ENCODE assay signal across 19 cellular contexts in the genomic region with DNA sequence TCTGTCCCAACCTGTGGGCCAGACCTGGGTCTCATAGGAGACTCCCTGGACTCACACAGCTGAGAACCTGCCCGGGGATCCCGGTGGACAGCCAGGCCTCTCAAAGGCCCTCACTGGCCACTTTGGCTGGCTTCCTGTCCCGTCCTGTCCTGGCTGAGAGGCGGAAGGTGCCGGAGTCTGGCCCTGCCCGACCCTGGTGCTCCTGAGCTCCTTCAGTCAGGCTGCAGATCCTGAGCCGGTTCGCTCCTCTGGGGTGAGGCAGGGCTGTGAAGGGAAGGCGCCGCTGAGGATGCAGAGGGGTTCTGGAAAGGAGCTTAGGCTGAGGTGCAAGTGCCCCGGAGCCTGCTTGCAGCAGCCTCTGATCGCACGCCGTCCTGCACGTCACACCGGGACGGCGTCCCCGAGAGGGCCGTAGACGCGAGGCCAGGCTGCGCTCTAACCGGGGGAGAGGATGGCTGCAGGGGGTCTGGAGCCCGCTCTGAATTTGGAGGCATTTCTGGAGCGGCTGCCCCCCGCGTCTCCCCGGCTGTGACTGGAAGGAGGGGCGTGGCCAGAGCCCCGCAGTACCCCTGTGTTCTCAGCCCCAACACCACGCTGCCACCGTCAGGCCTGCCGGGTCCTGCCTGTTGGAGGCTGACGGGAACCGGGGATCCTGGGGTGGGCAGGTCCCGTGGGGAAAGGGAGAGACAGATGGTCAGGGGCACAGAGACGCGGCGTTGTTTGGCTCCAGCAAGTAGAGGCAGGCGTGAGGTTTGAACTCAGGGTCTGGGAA. TPM values are rescaled to one million over a fixed set of nuclear protein-coding genes. Genes with fewer than 3 reads are reported as not detected.
DNase-seq lines count a peak whose midpoint lies in the region; ATAC-seq and TF ChIP-seq lines count a peak whose summit lies in the region.
"Had no signal": no experiment of that assay in that cellular context is flagged by ENCODE, and none has a peak within 500 bp of the region (broad histone marks: within the 10 kb centered on the region; RNA-seq: fewer than 3 reads in every experiment).

No MANE protein-coding gene starts in this region.

- H3K36me3 Mint-ChIP-seq in activated naive CD8-positive, alpha-beta T cell treated with anti-CD3 and anti-CD28 coated beads, Interleukin-2, amount 10 ng/mL, durations not matched to agents 7 days and 5 days, result peaks cover 18% of the 10 kb centered on the region
- peaks cover 25% of the 10 kb centered on the region for H3K36me3 Mint-ChIP-seq in activated naive CD8-positive, alpha-beta T cell treated with anti-CD3 and anti-CD28 coated beads for 36 hours
- peaks cover 44% of the 10 kb centered on the region for H3K36me3 Mint-ChIP-seq in endothelial cell (ENCODE audit: low read depth, unreplicated experiment)
- H3K36me3 Mint-ChIP-seq in stimulated activated effector memory CD8-positive, alpha-beta T cell treated with anti-CD3 and anti-CD28 coated beads, Interleukin-12 subunit alpha, Interleukin-12 subunit beta, amount 100 ng/mL, for 72 hours, result peaks cover 94% of the 10 kb centered on the region

- POLR2A ChIA-PET in activated naive CD8-positive, alpha-beta T cell treated with anti-CD3 and anti-CD28 coated beads, Interleukin-2, amount 10 ng/mL, durations not matched to agents 7 days and 5 days (lab: Charles Lee), result no interaction called here

- no peak overlapping the region for H3K4me3 Mint-ChIP-seq in activated naive CD8-positive, alpha-beta T cell treated with anti-CD3 and anti-CD28 coated beads, Interleukin-2, amount 10 ng/mL, durations not matched to agents 7 days and 5 days
- H3K4me3 Mint-ChIP-seq in activated naive CD8-positive, alpha-beta T cell treated with anti-CD3 and anti-CD28 coated beads for 36 hours, result no peak overlapping the region
- H3K4me3 Mint-ChIP-seq in endothelial cell (ENCODE audit: unreplicated experiment), result peak overlapping the region; percentile 67
- no peak overlapping the region for H3K4me3 Mint-ChIP-seq in stimulated activated effector memory CD8-positive, alpha-beta T cell treated with anti-CD3 and anti-CD28 coated beads, Interleukin-12 subunit alpha, Interleukin-12 subunit beta, amount 100 ng/mL, for 72 hours
- H3K4me3 Mint-ChIP-seq: CD14-positive monocyte, GM23338 had no signal

- H3K27ac Mint-ChIP-seq in activated naive CD8-positive, alpha-beta T cell treated with anti-CD3 and anti-CD28 coated beads, Interleukin-2, amount 10 ng/mL, durations not matched to agents 7 days and 5 days, result peak overlapping the region; percentile 30
- no peak overlapping the region for H3K27ac Mint-ChIP-seq in activated naive CD8-positive, alpha-beta T cell treated with anti-CD3 and anti-CD28 coated beads for 36 hours
- H3K27ac Mint-ChIP-seq in endothelial cell (ENCODE audit: unreplicated experiment), result no peak overlapping the region
- peak overlapping the region; percentile 37 for H3K27ac Mint-ChIP-seq in stimulated activated effector memory CD8-positive, alpha-beta T cell treated with anti-CD3 and anti-CD28 coated beads, Interleukin-12 subunit alpha, Interleukin-12 subunit beta, amount 100 ng/mL, for 72 hours
- H3K27ac Mint-ChIP-seq: GM23338 had no signal

- ATAC-seq in activated naive CD8-positive, alpha-beta T cell treated with anti-CD3 and anti-CD28 coated beads, Interleukin-2, amount 10 ng/mL, durations not matched to agents 7 days and 5 days (ENCODE audit: low read depth), result no peak
- ATAC-seq in stimulated activated effector memory CD8-positive, alpha-beta T cell treated with anti-CD3 and anti-CD28 coated beads, Interleukin-12 subunit alpha, Interleukin-12 subunit beta, amount 100 ng/mL, for 72 hours, result no peak
- ATAC-seq: GM23338 had no signal

- H3K27me3 Mint-ChIP-seq in activated naive CD8-positive, alpha-beta T cell treated with anti-CD3 and anti-CD28 coated beads, Interleukin-2, amount 10 ng/mL, durations not matched to agents 7 days and 5 days, result no peaks in the 10 kb centered on the region
- H3K27me3 Mint-ChIP-seq in activated naive CD8-positive, alpha-beta T cell treated with anti-CD3 and anti-CD28 coated beads for 36 hours, result no peaks in the 10 kb centered on the region
- H3K27me3 Mint-ChIP-seq in endothelial cell (ENCODE audit: unreplicated experiment), result peaks cover 22% of the 10 kb centered on the region

- H3K9me3 Mint-ChIP-seq in activated naive CD8-positive, alpha-beta T cell treated with anti-CD3 and anti-CD28 coated beads, Interleukin-2, amount 10 ng/mL, durations not matched to agents 7 days and 5 days, result no peaks in the 10 kb centered on the region
- no peaks in the 10 kb centered on the region for H3K9me3 Mint-ChIP-seq in activated naive CD8-positive, alpha-beta T cell treated with anti-CD3 and anti-CD28 coated beads for 36 hours
- H3K9me3 Mint-ChIP-seq in endothelial cell (ENCODE audit: unreplicated experiment), result no peaks in the 10 kb centered on the region
- no peaks in the 10 kb centered on the region for H3K9me3 Mint-ChIP-seq in stimulated activated effector memory CD8-positive, alpha-beta T cell treated with anti-CD3 and anti-CD28 coated beads, Interleukin-12 subunit alpha, Interleukin-12 subunit beta, amount 100 ng/mL, for 72 hours
- H3K9me3 Mint-ChIP-seq: CD14-positive monocyte, GM23338 had no signal

- no peak for DNase-seq in activated naive CD8-positive, alpha-beta T cell treated with anti-CD3 and anti-CD28 coated beads, Interleukin-2, amount 10 ng/mL, durations not matched to agents 7 days and 5 days
- no peak for DNase-seq in activated naive CD8-positive, alpha-beta T cell treated with anti-CD3 and anti-CD28 coated beads for 36 hours
- DNase-seq in NCI-H1694 (lab: John Stamatoyannopoulos, UW) (peak; percentile 84), endothelial cell (ENCODE audit: low spot score) (no peak), germinal center (ENCODE audit: low spot score) (no peak), NCI-H1417 (lab: John Stamatoyannopoulos, UW) (no peak), SIG-M5 (lab: John Stamatoyannopoulos, UW) (no peak)
- DNase-seq in stimulated activated effector memory CD8-positive, alpha-beta T cell treated with anti-CD3 and anti-CD28 coated beads, Interleukin-12 subunit alpha, Interleukin-12 subunit beta, amount 100 ng/mL, for 72 hours (ENCODE audit: low spot score in 2 of 2), result no peak
- DNase-seq: Calu3, DND-41, GDM1, MG63, NCI-H1105 treated with DMSO at 0.1 percent for 48 hours, NCI-H2029, NCI-H510A treated with DMSO at 0.1 percent for 48 hours, Peyer's patch, SHP77 treated with DMSO at 0.1 percent for 48 hours had no signal

- H3K4me1 Mint-ChIP-seq in activated naive CD8-positive, alpha-beta T cell treated with anti-CD3 and anti-CD28 coated beads, Interleukin-2, amount 10 ng/mL, durations not matched to agents 7 days and 5 days, result peaks cover 17% of the 10 kb centered on the region
- H3K4me1 Mint-ChIP-seq in activated naive CD8-positive, alpha-beta T cell treated with anti-CD3 and anti-CD28 coated beads for 36 hours, result peaks cover 17% of the 10 kb centered on the region
- H3K4me1 Mint-ChIP-seq in endothelial cell (ENCODE audit: unreplicated experiment), result peaks cover 17% of the 10 kb centered on the region
- H3K4me1 Mint-ChIP-seq in stimulated activated effector memory CD8-positive, alpha-beta T cell treated with anti-CD3 and anti-CD28 coated beads, Interleukin-12 subunit alpha, Interleukin-12 subunit beta, amount 100 ng/mL, for 72 hours, result peaks cover 52% of the 10 kb centered on the region

- TF ChIP-seq CTCF in endothelial cell (IDR thresholded peaks at IDR 0.05; ENCODE audit: unreplicated experiment), result no peak

RNA-seq across cellular contexts. Expression of a gene that starts 4.1 kb away (rescaled TPM):
- total RNA-seq in activated naive CD8-positive, alpha-beta T cell treated with anti-CD3 and anti-CD28 coated beads, Interleukin-2, amount 10 ng/mL, durations not matched to agents 7 days and 5 days, result 100 to 1,000 TPM; 152 to 164 TPM
- total RNA-seq in activated naive CD8-positive, alpha-beta T cell treated with anti-CD3 and anti-CD28 coated beads for 36 hours, result 100 to 1,000 TPM in 1 of 2 experiments, 10 to 100 TPM in 1; 99.3 to 107 TPM
- 142 TPM for total RNA-seq in endothelial cell (ENCODE audit: unreplicated experiment)

RNA-seq across cellular contexts. Expression of a gene that starts 4.4 kb away (rescaled TPM):
- total RNA-seq in activated naive CD8-positive, alpha-beta T cell treated with anti-CD3 and anti-CD28 coated beads, Interleukin-2, amount 10 ng/mL, durations not matched to agents 7 days and 5 days, result 10 to 100 TPM; 17.7 to 19.0 TPM
- total RNA-seq in activated naive CD8-positive, alpha-beta T cell treated with anti-CD3 and anti-CD28 coated beads for 36 hours, result 10 to 100 TPM; 17.9 to 19.2 TPM
- total RNA-seq in endothelial cell (ENCODE audit: unreplicated experiment), result 54.0 TPM

RNA-seq across cellular contexts. Expression of a gene that starts 15.2 kb away (rescaled TPM):
- 10 to 100 TPM; 55.1 to 59.2 TPM for total RNA-seq in activated naive CD8-positive, alpha-beta T cell treated with anti-CD3 and anti-CD28 coated beads, Interleukin-2, amount 10 ng/mL, durations not matched to agents 7 days and 5 days
- 100 to 1,000 TPM; 211 to 227 TPM for total RNA-seq in activated naive CD8-positive, alpha-beta T cell treated with anti-CD3 and anti-CD28 coated beads for 36 hours
- 58.5 TPM for total RNA-seq in endothelial cell (ENCODE audit: unreplicated experiment)

RNA-seq across cellular contexts. Expression of a gene that starts 21.4 kb away (rescaled TPM):
- total RNA-seq in activated naive CD8-positive, alpha-beta T cell treated with anti-CD3 and anti-CD28 coated beads, Interleukin-2, amount 10 ng/mL, durations not matched to agents 7 days and 5 days, result 10 to 100 TPM; 31.3 to 32.0 TPM
- total RNA-seq in activated naive CD8-positive, alpha-beta T cell treated with anti-CD3 and anti-CD28 coated beads for 36 hours, result 10 to 100 TPM; 54.8 to 63.3 TPM
- 31.8 TPM for total RNA-seq in endothelial cell (ENCODE audit: unreplicated experiment)

RNA-seq across cellular contexts. Expression of a gene that starts 21.6 kb away (rescaled TPM):
- total RNA-seq in activated naive CD8-positive, alpha-beta T cell treated with anti-CD3 and anti-CD28 coated beads, Interleukin-2, amount 10 ng/mL, durations not matched to agents 7 days and 5 days, result 10 to 100 TPM; 56.6 to 60.1 TPM
- 10 to 100 TPM; 53.0 to 56.1 TPM for total RNA-seq in activated naive CD8-positive, alpha-beta T cell treated with anti-CD3 and anti-CD28 coated beads for 36 hours
- total RNA-seq in endothelial cell (ENCODE audit: unreplicated experiment), result 22.4 TPM

Comparison
In these comparisons a context has a peak if more than half of its experiments do, and no peak if none do; other contexts are left out.
1. H3K27ac Mint-ChIP-seq: peak in activated naive CD8-positive, alpha-beta T cell treated with anti-CD3 and anti-CD28 coated beads, Interleukin-2, amount 10 ng/mL, durations not matched to agents 7 days and 5 days (single experiment) and stimulated activated effector memory CD8-positive, alpha-beta T cell treated with anti-CD3 and anti-CD28 coated beads, Interleukin-12 subunit alpha, Interleukin-12 subunit beta, amount 100 ng/mL, for 72 hours (single experiment); none in activated naive CD8-positive, alpha-beta T cell treated with anti-CD3 and anti-CD28 coated beads for 36 hours (single experiment) and endothelial cell (single experiment).